26 cellular contexts compared by ENCODE assay signal in genomic region chr20:53281557-53282117, GRCh38.
"Had no signal": no experiment of that assay in that cellular context is flagged by ENCODE, and none has a peak within 500 bp of the region (broad histone marks: within the 10 kb centered on the region; RNA-seq: fewer than 3 reads in every experiment).

No MANE protein-coding gene starts in this region.

- H3K27ac Mint-ChIP-seq: activated B cell treated with CpG ODN at 0.5 μM for 24 hours; activated CD4-positive, alpha-beta memory T cell treated with anti-CD3 and anti-CD28 coated beads for 36 hours; activated CD4-positive, alpha-beta T cell treated with anti-CD3 and anti-CD28 coated beads, Interleukin-2, amount 10 ng/mL, durations not matched to agents 24 days and 14 days; activated naive CD4-positive, alpha-beta T cell treated with anti-CD3 and anti-CD28 coated beads, Interleukin-2, amount 50 U/mL, for 72 hours; activated naive CD8-positive, alpha-beta T cell treated with anti-CD3 and anti-CD28 coated beads, Interleukin-2, amount 50 U/mL, for 24 hours; T-helper 17 cell had no signal

- H3K4me3 Mint-ChIP-seq: activated B cell treated with CpG ODN at 0.5 μM for 24 hours; activated CD4-positive, alpha-beta memory T cell treated with anti-CD3 and anti-CD28 coated beads for 36 hours; activated CD4-positive, alpha-beta T cell treated with anti-CD3 and anti-CD28 coated beads, Interleukin-2, amount 10 ng/mL, durations not matched to agents 24 days and 14 days; activated naive CD8-positive, alpha-beta T cell treated with anti-CD3 and anti-CD28 coated beads, Interleukin-2, amount 50 U/mL, for 24 hours; activated T-cell treated with anti-CD3 and anti-CD28 coated beads, Interleukin-2, amount 50 U/mL, for 4 hours; central memory CD8-positive, alpha-beta T cell; T-helper 17 cell had no signal

- DNase-seq: activated B cell treated with CpG ODN at 0.5 μM for 24 hours; activated CD4-positive, alpha-beta memory T cell treated with anti-CD3 and anti-CD28 coated beads for 36 hours; activated CD4-positive, alpha-beta T cell treated with anti-CD3 and anti-CD28 coated beads for 1 hour; activated CD4-positive, alpha-beta T cell treated with anti-CD3 and anti-CD28 coated beads, Interleukin-2, amount 10 ng/mL, durations not matched to agents 24 days and 14 days; activated CD8-positive, alpha-beta memory T cell treated with anti-CD3 and anti-CD28 coated beads for 24 hours; activated effector memory CD4-positive, alpha-beta T cell treated with anti-CD3 and anti-CD28 coated beads, Interleukin-2, amount 50 U/mL, for 16 hours; activated naive CD4-positive, alpha-beta T cell treated with Interleukin-2 at 50 U/mL for 16 hours; activated naive CD8-positive, alpha-beta T cell treated with anti-CD3 and anti-CD28 coated beads, Interleukin-2, amount 50 U/mL, for 24 hours; activated T-cell treated with anti-CD3 and anti-CD28 coated beads, Interleukin-2, amount 50 U/mL, for 4 hours; amniotic stem cell; body of pancreas; MG63; MV-4-11; NCI-H1092 treated with DMSO at 0.1 percent for 48 hours; NCI-H1417 treated with DMSO at 0.1 percent for 48 hours; NCI-H1694; NCI-H2029; NCI-H446; NCI-H524; NCI-H748 treated with DMSO at 0.1 percent for 48 hours; SIG-M5; T-helper 17 cell; T-helper 9 cell had no signal

- H3K4me3 ChIP-seq: ascending aorta, body of pancreas, MG63 had no signal

- ATAC-seq: activated naive CD4-positive, alpha-beta T cell treated with anti-CD3 and anti-CD28 coated beads, Interleukin-2, amount 50 U/mL, for 72 hours; activated naive CD8-positive, alpha-beta T cell treated with anti-CD3 and anti-CD28 coated beads, Interleukin-2, amount 50 U/mL, for 24 hours; activated T-cell treated with anti-CD3 and anti-CD28 coated beads, Interleukin-2, amount 50 U/mL, for 4 hours; body of pancreas; T-helper 17 cell had no signal

- H3K27me3 ChIP-seq: ascending aorta, body of pancreas, MG63 had no signal

- H3K4me1 Mint-ChIP-seq: activated B cell treated with CpG ODN at 0.5 μM for 24 hours; activated CD4-positive, alpha-beta T cell treated with anti-CD3 and anti-CD28 coated beads, Interleukin-2, amount 10 ng/mL, durations not matched to agents 24 days and 14 days; activated naive CD8-positive, alpha-beta T cell treated with anti-CD3 and anti-CD28 coated beads, Interleukin-2, amount 50 U/mL, for 24 hours; central memory CD8-positive, alpha-beta T cell; T-helper 17 cell had no signal

- H3K36me3 ChIP-seq: ascending aorta, MG63 had no signal

- H3K9me3 ChIP-seq: ascending aorta, body of pancreas, MG63 had no signal

- H3K27me3 Mint-ChIP-seq: activated CD4-positive, alpha-beta T cell treated with anti-CD3 and anti-CD28 coated beads, Interleukin-2, amount 10 ng/mL, durations not matched to agents 24 days and 14 days; activated naive CD8-positive, alpha-beta T cell treated with anti-CD3 and anti-CD28 coated beads, Interleukin-2, amount 50 U/mL, for 24 hours; T-helper 17 cell had no signal

- H3K4me1 ChIP-seq: ascending aorta had no signal

- H3K9me3 Mint-ChIP-seq: activated B cell treated with CpG ODN at 0.5 μM for 24 hours; activated CD4-positive, alpha-beta memory T cell treated with anti-CD3 and anti-CD28 coated beads for 36 hours; activated CD4-positive, alpha-beta T cell treated with anti-CD3 and anti-CD28 coated beads, Interleukin-2, amount 10 ng/mL, durations not matched to agents 24 days and 14 days; activated naive CD4-positive, alpha-beta T cell treated with anti-CD3 and anti-CD28 coated beads, Interleukin-2, amount 50 U/mL, for 72 hours; activated naive CD8-positive, alpha-beta T cell treated with anti-CD3 and anti-CD28 coated beads, Interleukin-2, amount 50 U/mL, for 24 hours; activated T-cell treated with anti-CD3 and anti-CD28 coated beads, Interleukin-2, amount 50 U/mL, for 4 hours; central memory CD8-positive, alpha-beta T cell had no signal

- H3K27ac ChIP-seq: ascending aorta, body of pancreas had no signal
